ENCODE assay signal across 8 cellular contexts in genomic region chr7:70829221-70830059, GRCh38.
DNase-seq lines count a peak whose midpoint lies in the region; ATAC-seq and TF ChIP-seq lines count a peak whose summit lies in the region.

No MANE protein-coding gene starts in this region.

- H3K4me1 ChIP-seq in OCI-LY7 (ENCODE audit: insufficient read depth, low read length, poor library complexity, severe bottlenecking) = no peaks in the 10 kb centered on the region
- H3K4me1 ChIP-seq in neural progenitor cell = peaks cover 11% of the 10 kb centered on the region

- H3K36me3 ChIP-seq in OCI-LY7 (ENCODE audit: insufficient read depth, low read length) = no peaks in the 10 kb centered on the region
- no peaks in the 10 kb centered on the region for H3K36me3 ChIP-seq in neural progenitor cell

- peak overlapping the region; percentile 17; the same call in 1 of the 2 replicates for H3K4me2 ChIP-seq in OCI-LY7 (ENCODE audit: low read length)
- H3K4me2 ChIP-seq in neural progenitor cell = peak overlapping the region; percentile 62

- H3K9me3 ChIP-seq in OCI-LY7 (ENCODE audit: low read length) (no peaks in the 10 kb centered on the region), neural progenitor cell (ENCODE audit: low read depth) (no peaks in the 10 kb centered on the region)

- no TSS peak for BruUV-seq in OCI-LY7 (replicated peaks; lab: Mats Ljungman, UMichigan)

- H2AFZ ChIP-seq in OCI-LY7 (ENCODE audit: low read length) (peak overlapping the region; percentile 42; the same call in 1 of the 2 replicates), neural progenitor cell (replicated peaks) (peak overlapping the region; percentile 96)

- no peaks in the 10 kb centered on the region for H3K9me3 Mint-ChIP-seq in neural progenitor cell

- H4K20me1 ChIP-seq in OCI-LY7 (ENCODE audit: insufficient read depth, low read length) = no peaks in the 10 kb centered on the region
- no peaks in the 10 kb centered on the region for H4K20me1 ChIP-seq in neural progenitor cell (ENCODE audit: low read depth)

- H3F3A ChIP-seq in neural progenitor cell (ENCODE audit: low read depth) = peaks cover 7% of the 10 kb centered on the region

- H3K27ac Mint-ChIP-seq in neural progenitor cell = no peak overlapping the region

- peaks cover 7% of the 10 kb centered on the region for H3K27me3 Mint-ChIP-seq in neural progenitor cell (ENCODE audit: insufficient read depth, low read depth)

- peak overlapping the region; percentile 62 for H3K4me3 Mint-ChIP-seq in neural progenitor cell

- H3K79me2 ChIP-seq in OCI-LY7 (ENCODE audit: insufficient read depth, low read depth, low read length) (no peaks in the 10 kb centered on the region), neural progenitor cell (ENCODE audit: low read depth) (no peaks in the 10 kb centered on the region)

- H3K27ac ChIP-seq in OCI-LY7 (ENCODE audit: low read depth, low read length, poor library complexity, severe bottlenecking) (no peak overlapping the region), neural progenitor cell (no peak overlapping the region)

- TF ChIP-seq CTCF in GM13977 (IDR thresholded peaks at IDR 0.05; ENCODE audit: extremely low read depth, insufficient read depth, missing control alignments) = peak; percentile 83
- TF ChIP-seq CTCF in OCI-LY7 (conservative IDR thresholded peaks at IDR 0.05; ENCODE audit: low read length) = peak; percentile 87
- TF ChIP-seq CTCF in fibroblast of the aortic adventitia (IDR thresholded peaks at IDR 0.05; ENCODE audit: insufficient read depth, low read length) = peak; percentile 88
- peak; percentile 77 for TF ChIP-seq CTCF in neural progenitor cell (IDR thresholded peaks at IDR 0.05)

- no peaks in the 10 kb centered on the region for H3K36me3 Mint-ChIP-seq in neural progenitor cell

- in situ Hi-C loops in GM13977 (cut with MboI; ENCODE audit: low pct_unique_long_range_greater_than_20kb, low sequenced_read_pairs, unreplicated experiment) = no loop called here

- CTCF ChIA-PET in OCI-LY7 (lab: Charles Lee; ENCODE audit: unreplicated experiment) = interaction anchor here (0.5 to 0.7 kb wide), 2 partner anchors 96 to 903 kb away, joined by 4 read pairs; no protein-coding TSS in a partner anchor

- intact Hi-C loops in OCI-LY7 (cut with micrococcal nuclease; ENCODE audit: unreplicated experiment) = loop anchor here (1.0 kb wide), 1 partner anchor 907 kb away; no protein-coding TSS in a partner anchor

- DNase-seq in A172 (ENCODE audit: low spot score) (peak; percentile 19), GM13977 (ENCODE audit: low spot score) (peak; percentile 74), OCI-LY7 (ENCODE audit: low spot score) (peak; percentile 71), activated T-helper 1 cell treated with Interleukin-2 at 50 U/mL for 16 hours (ENCODE audit: low read depth) (peak; percentile 22), fibroblast of the aortic adventitia (ENCODE audit: low read depth) (peak; percentile 61), neural progenitor cell (ENCODE audit: low spot score) (peak; percentile 79)
- DNase-seq in stimulated activated naive CD8-positive, alpha-beta T cell treated with anti-CD3 and anti-CD28 coated beads, Interleukin-15, Interleukin-2, amounts not matched to agents 100 U/mL and 50 U/mL, for 24 hours = peak; percentile 68

- H3K9ac ChIP-seq in neural progenitor cell = no peak overlapping the region

- no peaks in the 10 kb centered on the region for H3K27me3 ChIP-seq in neural progenitor cell

- peak; percentile 69 for ATAC-seq in HG03442 (IDR thresholded peaks at IDR 0.05; ENCODE audit: unreplicated experiment)
- peak; percentile 69 for ATAC-seq in stimulated activated naive CD8-positive, alpha-beta T cell treated with anti-CD3 and anti-CD28 coated beads, Interleukin-15, Interleukin-2, amounts not matched to agents 100 U/mL and 50 U/mL, for 24 hours

- no peaks in the 10 kb centered on the region for H3K9me2 ChIP-seq in OCI-LY7 (ENCODE audit: insufficient read depth, low read length)

- no peak overlapping the region for H3K4me3 ChIP-seq in OCI-LY7 (ENCODE audit: low read depth, low read length, poor library complexity, severe bottlenecking)
- H3K4me3 ChIP-seq in fibroblast of the aortic adventitia (ENCODE audit: low read depth, low read length) = peak overlapping the region; percentile 42
- peak overlapping the region; percentile 12 for H3K4me3 ChIP-seq in neural progenitor cell

- H3K4me1 Mint-ChIP-seq in neural progenitor cell = peaks cover 13% of the 10 kb centered on the region

- POLR2A ChIA-PET in OCI-LY7 (lab: Charles Lee) = interaction anchor here (0.6 kb wide), 2 partner anchors 1351 to 1471 kb away, joined by 3 read pairs; no protein-coding TSS in a partner anchor

Comparison
In these comparisons a context has a peak if more than half of its experiments do, and no peak if none do; other contexts are left out.
1. DNase-seq: peak in every context shown above with its lines; median percentile 79 in neural progenitor cell; 74 in GM13977; 71 in OCI-LY7; 68 in stimulated activated naive CD8-positive, alpha-beta T cell treated with anti-CD3 and anti-CD28 coated beads, Interleukin-15, Interleukin-2, amounts not matched to agents 100 U/mL and 50 U/mL, for 24 hours; 61 in fibroblast of the aortic adventitia; 22 in activated T-helper 1 cell treated with Interleukin-2 at 50 U/mL for 16 hours; 19 in A172.